14 cellular contexts compared by ENCODE assay signal in genomic region chr13:32047796-32048195, GRCh38. TPM values are rescaled to one million over a fixed set of nuclear protein-coding genes. Genes with fewer than 3 reads are reported as not detected.
DNase-seq lines count a peak whose midpoint lies in the region; ATAC-seq and TF ChIP-seq lines count a peak whose summit lies in the region.
"Had no signal": no experiment of that assay in that cellular context is flagged by ENCODE, and none has a peak within 500 bp of the region (broad histone marks: within the 10 kb centered on the region; RNA-seq: fewer than 3 reads in every experiment).

No MANE protein-coding gene starts in this region.

- H3K36me3 ChIP-seq in tibial artery (peaks cover 0 to 4% (median 0%) of the 10 kb centered on the region in 3 donors), GM23248 (ENCODE audit: low read depth) (no peaks in the 10 kb centered on the region), ovary (no peaks in the 10 kb centered on the region)
- H3K36me3 ChIP-seq: esophagus muscularis mucosa had no signal

- no peaks in the 10 kb centered on the region for H3K9me2 ChIP-seq in GM23248 (ENCODE audit: insufficient read depth)

- peaks cover 5% of the 10 kb centered on the region for H3K36me3 Mint-ChIP-seq in activated naive CD4-positive, alpha-beta T cell treated with anti-CD3 and anti-CD28 coated beads for 36 hours (ENCODE audit: low read depth)
- peaks cover 0 to 7% of the 10 kb centered on the region in 2 donors for H3K36me3 Mint-ChIP-seq in activated naive CD4-positive, alpha-beta T cell treated with anti-CD3 and anti-CD28 coated beads, Interleukin-2, amount 50 U/mL, for 72 hours
- H3K36me3 Mint-ChIP-seq in activated T-helper 2 cell treated with anti-CD3 and anti-CD28 coated beads, Interferon-gamma antibody, Interleukin-2, Interleukin-4, amounts not matched to agents 10 μg/mL and 5 μg/mL and 100 μg/mL, durations not matched to agents 14 hours and 24 hours and 36 hours (ENCODE audit: low read depth) = peaks cover 31% of the 10 kb centered on the region

- intact Hi-C loops in activated naive CD4-positive, alpha-beta T cell treated with anti-CD3 and anti-CD28 coated beads for 36 hours (cut with micrococcal nuclease) = loop anchor here (2.0 to 10.0 kb wide), 6 partner anchors 67 to 1495 kb away; partner anchors contain the start of genes HSPH1, N4BP2L1, N4BP2L2 and USPL1
- intact Hi-C loops in activated T-helper 2 cell treated with anti-CD3 and anti-CD28 coated beads, Interferon-gamma antibody, Interleukin-2, Interleukin-4, amounts not matched to agents 10 μg/mL and 5 μg/mL and 100 μg/mL, durations not matched to agents 14 hours and 24 hours and 36 hours (cut with micrococcal nuclease) = loop anchor here (2.0 kb wide), 1 partner anchor 17 kb away; the partner anchor contains the start of gene FRY
- intact Hi-C loops in tibial artery (cut with DNase I; ENCODE audit: low total_unique reads) = no loop called here
- intact Hi-C loops in ovary (cut with DNase I) = no loop called here

- H3K4me1 ChIP-seq in tibial artery (peaks cover 0 to 40% (median 23%) of the 10 kb centered on the region in 4 donors), GM23248 (ENCODE audit: insufficient read depth) (peaks cover 22% of the 10 kb centered on the region), ovary (ENCODE audit: insufficient read depth) (peaks cover 2% of the 10 kb centered on the region)

- peaks cover 54% of the 10 kb centered on the region for H3K4me1 Mint-ChIP-seq in activated naive CD4-positive, alpha-beta T cell treated with anti-CD3 and anti-CD28 coated beads for 36 hours (ENCODE audit: low read depth)
- peaks cover 50% of the 10 kb centered on the region for H3K4me1 Mint-ChIP-seq in activated T-helper 2 cell treated with anti-CD3 and anti-CD28 coated beads, Interferon-gamma antibody, Interleukin-2, Interleukin-4, amounts not matched to agents 10 μg/mL and 5 μg/mL and 100 μg/mL, durations not matched to agents 14 hours and 24 hours and 36 hours (ENCODE audit: low read depth)

- DNase-seq in activated naive CD4-positive, alpha-beta T cell treated with anti-CD3 and anti-CD28 coated beads for 36 hours = no peak
- DNase-seq in activated naive CD4-positive, alpha-beta T cell treated with anti-CD3 and anti-CD28 coated beads, Interleukin-2, amount 50 U/mL, for 72 hours (ENCODE audit: low spot score in 2 of 2) = no peak
- no peak for DNase-seq in activated T-helper 2 cell treated with anti-CD3 and anti-CD28 coated beads, Interferon-gamma antibody, Interleukin-2, Interleukin-4, amounts not matched to agents 10 μg/mL and 5 μg/mL and 100 μg/mL, durations not matched to agents 14 hours and 24 hours and 36 hours (ENCODE audit: low spot score)
- no peak for DNase-seq in tibial artery
- no peak for DNase-seq in GM23248
- DNase-seq in activated gamma-delta T cell treated with Interleukin-2 at 50 U/mL for 16 hours = no peak
- no peak for DNase-seq in ovary
- DNase-seq: activated CD8-positive, alpha-beta T cell treated with anti-CD3 and anti-CD28 coated beads, Interleukin-2, amount 10 ng/mL, durations not matched to agents 7 days and 5 days; hypothalamus; KBM-7; NCI-H187; stimulated activated CD4-positive, alpha-beta T cell treated with anti-CD3 and anti-CD28 coated beads, Interleukin-12 subunit alpha, Interleukin-12 subunit beta, amount 100 ng/mL, for 4 hours had no signal

- H3K4me3 ChIP-seq in tibial artery = no peak overlapping the region
- H3K4me3 ChIP-seq in GM23248 = no peak overlapping the region
- H3K4me3 ChIP-seq in ovary = no peak overlapping the region
- H3K4me3 ChIP-seq: esophagus muscularis mucosa had no signal

- no peaks in the 10 kb centered on the region for H3K79me2 ChIP-seq in GM23248 (ENCODE audit: insufficient read depth)

- no peak overlapping the region for H3K9ac ChIP-seq in GM23248

- ATAC-seq in activated naive CD4-positive, alpha-beta T cell treated with anti-CD3 and anti-CD28 coated beads, Interleukin-2, amount 50 U/mL, for 72 hours = no peak
- peak; percentile 57 for ATAC-seq in HG03139 (IDR thresholded peaks at IDR 0.05; ENCODE audit: unreplicated experiment)
- ATAC-seq: activated CD8-positive, alpha-beta T cell treated with anti-CD3 and anti-CD28 coated beads, Interleukin-2, amount 10 ng/mL, durations not matched to agents 7 days and 5 days had no signal

- H3K27me3 ChIP-seq in tibial artery (no peaks in the 10 kb centered on the region), GM23248 (replicated peaks; ENCODE audit: insufficient read depth) (no peaks in the 10 kb centered on the region), ovary (no peaks in the 10 kb centered on the region)
- H3K27me3 ChIP-seq: esophagus muscularis mucosa had no signal

- TF ChIP-seq POLR2A in ovary (IDR thresholded peaks at IDR 0.05) = no peak

- peak overlapping the region; percentile 80 for H3K27ac Mint-ChIP-seq in activated naive CD4-positive, alpha-beta T cell treated with anti-CD3 and anti-CD28 coated beads for 36 hours
- peak overlapping the region in 1 of 2 donors; percentile 36 for H3K27ac Mint-ChIP-seq in activated naive CD4-positive, alpha-beta T cell treated with anti-CD3 and anti-CD28 coated beads, Interleukin-2, amount 50 U/mL, for 72 hours
- peak overlapping the region; percentile 4 for H3K27ac Mint-ChIP-seq in activated T-helper 2 cell treated with anti-CD3 and anti-CD28 coated beads, Interferon-gamma antibody, Interleukin-2, Interleukin-4, amounts not matched to agents 10 μg/mL and 5 μg/mL and 100 μg/mL, durations not matched to agents 14 hours and 24 hours and 36 hours
- H3K27ac Mint-ChIP-seq: activated CD8-positive, alpha-beta T cell treated with anti-CD3 and anti-CD28 coated beads, Interleukin-2, amount 10 ng/mL, durations not matched to agents 7 days and 5 days had no signal

- H3K4me2 ChIP-seq in GM23248 (ENCODE audit: unreplicated experiment) = no peak overlapping the region

- H4K20me1 ChIP-seq in GM23248 (ENCODE audit: insufficient read depth) = no peaks in the 10 kb centered on the region

- in situ Hi-C loops in GM23248 (cut with MboI) = no loop called here

- no peaks in the 10 kb centered on the region for H3K27me3 Mint-ChIP-seq in activated naive CD4-positive, alpha-beta T cell treated with anti-CD3 and anti-CD28 coated beads for 36 hours (ENCODE audit: low read depth)
- no peaks in the 10 kb centered on the region for H3K27me3 Mint-ChIP-seq in activated T-helper 2 cell treated with anti-CD3 and anti-CD28 coated beads, Interferon-gamma antibody, Interleukin-2, Interleukin-4, amounts not matched to agents 10 μg/mL and 5 μg/mL and 100 μg/mL, durations not matched to agents 14 hours and 24 hours and 36 hours (ENCODE audit: low read depth)

- no peak overlapping the region for H2AFZ ChIP-seq in GM23248

- TF ChIP-seq CTCF in tibial artery (IDR thresholded peaks at IDR 0.05) (no peak), ovary (IDR thresholded peaks at IDR 0.05) (no peak)

- no peak for TF ChIP-seq EP300 in ovary (IDR thresholded peaks at IDR 0.05)

- peak overlapping the region; percentile 23 to 24 for H3K27ac ChIP-seq in tibial artery
- H3K27ac ChIP-seq in GM23248 = no peak overlapping the region
- H3K27ac ChIP-seq in ovary = no peak overlapping the region
- H3K27ac ChIP-seq: esophagus muscularis mucosa had no signal

- no peaks in the 10 kb centered on the region for H3K9me3 Mint-ChIP-seq in activated naive CD4-positive, alpha-beta T cell treated with anti-CD3 and anti-CD28 coated beads for 36 hours
- H3K9me3 Mint-ChIP-seq in activated naive CD4-positive, alpha-beta T cell treated with anti-CD3 and anti-CD28 coated beads, Interleukin-2, amount 50 U/mL, for 72 hours = peaks cover 0 to 10% of the 10 kb centered on the region in 2 donors
- H3K9me3 Mint-ChIP-seq in activated T-helper 2 cell treated with anti-CD3 and anti-CD28 coated beads, Interferon-gamma antibody, Interleukin-2, Interleukin-4, amounts not matched to agents 10 μg/mL and 5 μg/mL and 100 μg/mL, durations not matched to agents 14 hours and 24 hours and 36 hours = peaks cover 5% of the 10 kb centered on the region

- H3K9me3 ChIP-seq in tibial artery (no peaks in the 10 kb centered on the region), GM23248 (ENCODE audit: low read depth) (no peaks in the 10 kb centered on the region), ovary (no peaks in the 10 kb centered on the region)
- H3K9me3 ChIP-seq: esophagus muscularis mucosa had no signal

- 94 to 95% methylated on average over 5 of the region's 5 CpGs for WGBS in GM23248 (ENCODE audit: low coverage in 1 of 2, low lambda C conversion rate in 2 of 2, missing lambda C conversion rate in 2 of 2), 2 experiments
- 90 to 95% (median 94%) methylated on average over 5 of the region's 5 CpGs for WGBS in ovary, 3 donors

- H3F3A ChIP-seq in GM23248 (ENCODE audit: insufficient read depth) = no peaks in the 10 kb centered on the region

- CTCF ChIA-PET in activated naive CD4-positive, alpha-beta T cell treated with anti-CD3 and anti-CD28 coated beads for 36 hours (lab: Charles Lee) = interaction anchor here (0.6 to 2.0 kb wide), 2 partner anchors 16 to 21 kb away, joined by 3 to 12 read pairs; partner anchors contain the start of gene FRY

- no peak overlapping the region for H3K4me3 Mint-ChIP-seq in activated naive CD4-positive, alpha-beta T cell treated with anti-CD3 and anti-CD28 coated beads for 36 hours
- H3K4me3 Mint-ChIP-seq in activated T-helper 2 cell treated with anti-CD3 and anti-CD28 coated beads, Interferon-gamma antibody, Interleukin-2, Interleukin-4, amounts not matched to agents 10 μg/mL and 5 μg/mL and 100 μg/mL, durations not matched to agents 14 hours and 24 hours and 36 hours (ENCODE audit: low read depth) = no peak overlapping the region
- H3K4me3 Mint-ChIP-seq: activated CD8-positive, alpha-beta T cell treated with anti-CD3 and anti-CD28 coated beads, Interleukin-2, amount 10 ng/mL, durations not matched to agents 7 days and 5 days had no signal

RNA-seq across cellular contexts. Expression of gene FRY, which starts 16.2 kb away (rescaled TPM):
- total RNA-seq in activated naive CD4-positive, alpha-beta T cell treated with anti-CD3 and anti-CD28 coated beads for 36 hours = 1 to 10 TPM; 7.3 to 7.8 TPM
- total RNA-seq in activated naive CD4-positive, alpha-beta T cell treated with anti-CD3 and anti-CD28 coated beads, Interleukin-2, amount 50 U/mL, for 72 hours = 1 to 10 TPM; 1.9 to 6.9 TPM
- 3.7 and 7.4 TPM in 2 replicates for total RNA-seq in activated T-helper 2 cell treated with anti-CD3 and anti-CD28 coated beads, Interferon-gamma antibody, Interleukin-2, Interleukin-4, amounts not matched to agents 10 μg/mL and 5 μg/mL and 100 μg/mL, durations not matched to agents 14 hours and 24 hours and 36 hours
- total RNA-seq in GM23248 (2014; rRNA removed; shearing (Covaris generic)) = 3.4 and 4.3 TPM in 2 replicates
- polyA plus RNA-seq in GM23248 (2016; fragmentation: Nextera tagmentation; extraction: Ambion mirVana) (2.2 and 2.3 TPM in 2 replicates), ovary (10 to 100 TPM; 19.4 to 33.6 TPM)
- total RNA-seq in ovary = 10 to 100 TPM; 11.6 to 36.7 (median 19.0) TPM

Comparison
In these comparisons a context has a peak if more than half of its experiments do, and no peak if none do; other contexts are left out.
1. H3K27ac ChIP-seq: peak in tibial artery (2 of 2); none in GM23248 (single experiment) and ovary (0 of 2).
2. intact Hi-C loops: an anchor here in activated naive CD4-positive, alpha-beta T cell treated with anti-CD3 and anti-CD28 coated beads for 36 hours (2.0 to 10.0 kb wide) and activated T-helper 2 cell treated with anti-CD3 and anti-CD28 coated beads, Interferon-gamma antibody, Interleukin-2, Interleukin-4, amounts not matched to agents 10 μg/mL and 5 μg/mL and 100 μg/mL, durations not matched to agents 14 hours and 24 hours and 36 hours (2.0 kb wide); none called in tibial artery and ovary.